Comparison of ENCODE assay signal across 9 cellular contexts in the genomic region with DNA sequence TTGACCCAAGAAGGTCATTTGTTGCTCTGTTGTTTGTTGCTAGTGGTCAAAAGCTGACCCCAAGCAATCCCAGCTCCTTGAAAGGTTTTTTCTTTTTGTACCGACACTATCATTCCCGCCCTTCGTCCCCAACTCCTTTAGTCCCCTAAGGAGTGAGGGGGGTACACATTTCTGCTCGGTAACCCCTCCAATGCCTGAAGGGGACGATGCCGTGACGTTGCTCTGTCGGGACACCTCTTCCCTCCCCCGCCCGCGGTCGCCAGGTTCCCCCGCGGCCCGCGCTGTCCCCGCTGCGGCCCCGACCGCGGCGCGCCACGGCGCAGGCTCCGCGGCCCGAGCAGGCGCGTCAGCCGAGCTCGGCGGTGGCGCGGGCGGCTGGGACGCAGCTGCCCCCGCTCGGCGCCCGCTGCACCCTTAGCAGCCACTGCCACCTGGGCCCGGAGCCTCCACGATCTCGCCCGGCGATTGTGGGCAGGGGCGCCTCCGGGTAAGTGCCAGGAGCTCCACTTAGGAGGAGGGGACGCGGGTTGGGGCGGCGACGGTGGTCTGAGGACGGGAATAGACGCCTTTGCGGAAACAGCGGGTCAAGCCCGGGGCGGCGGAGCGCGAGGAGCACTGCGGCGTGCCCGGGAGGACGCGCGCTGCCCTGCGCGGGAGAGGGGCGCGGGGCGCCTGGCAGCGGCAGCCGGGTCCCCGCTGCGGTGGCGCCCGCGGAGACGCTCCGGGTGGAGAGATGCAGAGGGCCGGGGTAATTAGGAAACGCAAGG. TPM values are rescaled to one million over a fixed set of nuclear protein-coding genes. Genes with fewer than 3 reads are reported as not detected.
A peak's percentile ranks its signal among the peaks of the same experiment; 100 is the strongest.
DNase-seq lines count a peak whose midpoint lies in the region; ATAC-seq and TF ChIP-seq lines count a peak whose summit lies in the region.
"Had no signal": no experiment of that assay in that cellular context is flagged by ENCODE, and none has a peak within 500 bp of the region (broad histone marks: within the 10 kb centered on the region; RNA-seq: fewer than 3 reads in every experiment).

Gene GLRB, plus strand, starts transcription at position 340 of the 767 bp plus-strand sequence. CDS start 1,875 bp downstream, outside the sequence.

- H3K4me1 ChIP-seq in H9 (ENCODE audit: insufficient read depth, low read length) (no peaks in the 10 kb centered on the region), SJSA1 (replicated peaks) (peaks cover 15% of the 10 kb centered on the region), neural progenitor cell (no peaks in the 10 kb centered on the region)

- H3K79me2 ChIP-seq in H9 (ENCODE audit: insufficient read depth, low read length) (no peaks in the 10 kb centered on the region), neural progenitor cell (ENCODE audit: low read depth) (no peaks in the 10 kb centered on the region)

- H3K36me3 Mint-ChIP-seq in H9 (ENCODE audit: insufficient read depth in 1 of 3, low read depth in 3 of 3) (no peaks in the 10 kb centered on the region), neural progenitor cell (no peaks in the 10 kb centered on the region)

- H3K36me3 ChIP-seq in SJSA1 (peaks cover 2% of the 10 kb centered on the region; the same call in 1 of the 2 replicates), neural progenitor cell (no peaks in the 10 kb centered on the region)

- no peak within 1 kb of the TSS for H3K27ac ChIP-seq in H9 (ENCODE audit: insufficient read length, low read depth, low read length)
- H3K27ac ChIP-seq in SJSA1, result no peak within 1 kb of the TSS
- H3K27ac ChIP-seq in neural progenitor cell, result no peak within 1 kb of the TSS
- H3K27ac ChIP-seq: KMS-11 had no signal

- no peak within 1 kb of the TSS for H2BK120ac ChIP-seq in H9 (ENCODE audit: low read depth, low read length, poor library complexity, severe bottlenecking)

- H3K27ac Mint-ChIP-seq in H9 (no peak within 1 kb of the TSS; a peak in 1 of 7 replicates), neural progenitor cell (no peak within 1 kb of the TSS)

- H3F3A ChIP-seq in neural progenitor cell (ENCODE audit: low read depth), result no peaks in the 10 kb centered on the region

- no peaks in the 10 kb centered on the region for H3K9me3 Mint-ChIP-seq in H9
- no peaks in the 10 kb centered on the region for H3K9me3 Mint-ChIP-seq in neural progenitor cell

- H3K9me3 ChIP-seq in H9 (ENCODE audit: control insufficient read depth, low read depth, low read length), result no peaks in the 10 kb centered on the region
- H3K9me3 ChIP-seq in SJSA1 (replicated peaks), result no peaks in the 10 kb centered on the region
- H3K9me3 ChIP-seq in neural progenitor cell (ENCODE audit: low read depth), result no peaks in the 10 kb centered on the region

- no peak within 1 kb of the TSS for H4K5ac ChIP-seq in H9 (ENCODE audit: insufficient read length, low read depth, low read length)

- no peaks in the 10 kb centered on the region for H4K20me1 ChIP-seq in H9 (ENCODE audit: control insufficient read depth, insufficient read depth, insufficient read length)
- H4K20me1 ChIP-seq in neural progenitor cell (ENCODE audit: low read depth), result no peaks in the 10 kb centered on the region

- WGBS in H9 (ENCODE audit: extremely low coverage, insufficient read length, low lambda C conversion rate), result no CpG with 5 or more reads among the region's 84 CpGs

- H2BK5ac ChIP-seq in H9 (ENCODE audit: insufficient read length, low read length), result no peak within 1 kb of the TSS

- H3K56ac ChIP-seq in H9 (ENCODE audit: insufficient read length, low read depth, low read length), result no peak within 1 kb of the TSS

- no peak within 1 kb of the TSS for H4K8ac ChIP-seq in H9 (replicated peaks; ENCODE audit: insufficient read length, low read depth, low read length)

- no peak within 1 kb of the TSS for H3K18ac ChIP-seq in H9 (ENCODE audit: insufficient read length, low read depth, low read length)

- H3K4me3 ChIP-seq in SJSA1 (peak within 1 kb of the TSS; percentile 86), foreskin fibroblast (ENCODE audit: low read depth in 1 of 2, low read length in 2 of 2) (peak within 1 kb of the TSS; percentile 69 to 78), neural progenitor cell (peak within 1 kb of the TSS; percentile 80)

- peak within 1 kb of the TSS; percentile 68 for H3K4me2 ChIP-seq in H9 (ENCODE audit: insufficient read depth, insufficient read length, low read length)
- H3K4me2 ChIP-seq in neural progenitor cell, result peak within 1 kb of the TSS; percentile 98
- H3K4me2 ChIP-seq: KMS-11 had no signal

- H3K9ac ChIP-seq in H9 (ENCODE audit: extremely low read depth, insufficient read length, low read length) (no peak within 1 kb of the TSS), neural progenitor cell (no peak within 1 kb of the TSS)
- H3K9ac ChIP-seq: KMS-11 had no signal

- H3K14ac ChIP-seq in H9 (ENCODE audit: insufficient read depth, low read length), result peak within 1 kb of the TSS; percentile 67

- peak; percentile 53 for DNase-seq in H9
- peak; percentile 48 to 66 for DNase-seq in SJSA1 (ENCODE audit: low read depth in 1 of 2, low spot score in 2 of 2)
- DNase-seq in foreskin fibroblast, result peak; percentile 11 to 69
- peak; percentile 67 for DNase-seq in neural progenitor cell (ENCODE audit: low spot score)
- no peak for DNase-seq in A172 (ENCODE audit: low spot score)
- DNase-seq in stimulated activated CD8-positive, alpha-beta memory T cell treated with anti-CD3 and anti-CD28 coated beads, Interleukin-4, amount 100 ng/mL, for 48 hours, result no peak

- no peak within 1 kb of the TSS for H2BK20ac ChIP-seq in H9 (ENCODE audit: low read depth, low read length, poor library complexity, severe bottlenecking)

- TF ChIP-seq CTCF in H9 (conservative IDR thresholded peaks at IDR 0.05) (no peak), foreskin fibroblast (IDR thresholded peaks at IDR 0.05; ENCODE audit: low read depth, low read length) (no peak), neural progenitor cell (IDR thresholded peaks at IDR 0.05) (no peak)

- no peaks in the 10 kb centered on the region for H3K79me1 ChIP-seq in H9 (ENCODE audit: insufficient read depth, low read depth, low read length, poor library complexity, severe bottlenecking)

- no peak within 1 kb of the TSS for H3K23ac ChIP-seq in H9 (ENCODE audit: insufficient read length, low read depth, low read length)

- H2BK12ac ChIP-seq in H9 (ENCODE audit: insufficient read length, low read depth, low read length), result no peak within 1 kb of the TSS

- no peak within 1 kb of the TSS for H3K4ac ChIP-seq in H9 (ENCODE audit: low read depth, low read length)

- peaks cover 14 to 17% of the 10 kb centered on the region in 2 experiments for H3K4me1 Mint-ChIP-seq in H9
- H3K4me1 Mint-ChIP-seq in neural progenitor cell, result peaks cover 3% of the 10 kb centered on the region

- H3T11ph ChIP-seq in H9 (ENCODE audit: low read length), result no peak within 1 kb of the TSS

- H3K4me3 Mint-ChIP-seq in H9, result peak within 1 kb of the TSS; percentile 75 to 90
- H3K4me3 Mint-ChIP-seq in neural progenitor cell, result peak within 1 kb of the TSS; percentile 92

- H3K27me3 Mint-ChIP-seq in H9 (ENCODE audit: low read depth) (peaks cover 35% of the 10 kb centered on the region), neural progenitor cell (ENCODE audit: insufficient read depth, low read depth) (no peaks in the 10 kb centered on the region)

- no peak for ATAC-seq in HG02678 (IDR thresholded peaks at IDR 0.05; ENCODE audit: unreplicated experiment)
- no peak for ATAC-seq in HG03025 (IDR thresholded peaks at IDR 0.05; ENCODE audit: low FRiP score, unreplicated experiment)

- H4K91ac ChIP-seq in H9 (ENCODE audit: insufficient read length, low read depth, low read length), result no peak within 1 kb of the TSS

- H2AFZ ChIP-seq in H9 (ENCODE audit: low read length), result no peak within 1 kb of the TSS
- H2AFZ ChIP-seq in neural progenitor cell (replicated peaks), result peak within 1 kb of the TSS; percentile 100

- H3K27me3 ChIP-seq in H9 (ENCODE audit: insufficient read depth, low read length), result peaks cover 5% of the 10 kb centered on the region; the same call in 1 of the 2 replicates
- no peaks in the 10 kb centered on the region for H3K27me3 ChIP-seq in SJSA1 (replicated peaks)
- H3K27me3 ChIP-seq in neural progenitor cell, result peaks cover 39% of the 10 kb centered on the region

- H2BK15ac ChIP-seq in H9 (ENCODE audit: low read depth, low read length), result no peak within 1 kb of the TSS

- H2AK5ac ChIP-seq in H9 (ENCODE audit: insufficient read length, low read length), result no peak within 1 kb of the TSS

- H3K23me2 ChIP-seq in H9 (ENCODE audit: insufficient read length, low read depth, low read length, poor library complexity, severe bottlenecking), result peaks cover 3% of the 10 kb centered on the region

RNA-seq across cellular contexts. Expression of gene GLRB, which starts in this region (rescaled TPM):
- 0.50 and 0.70 TPM in 2 replicates for total RNA-seq in H9 (2021)
- 13.3 and 13.5 TPM in 2 replicates for total RNA-seq in SJSA1 (2014; rRNA removed; shearing (Covaris generic))
- total RNA-seq in neural progenitor cell (ENCODE audit: low replicate concordance), result 2.7 and 6.1 TPM in 2 replicates
- 8.1 and 9.4 TPM in 2 replicates for total RNA-seq in A172 (2014; rRNA removed; shearing (Covaris generic))

Comparison
In these comparisons a context has a peak if more than half of its experiments do, and no peak if none do; other contexts are left out.
1. Peak in DNase-seq and H3K4me2 ChIP-seq in H9; RNA of the gene not detected or under 1 TPM.
2. DNase-seq: peak in SJSA1 (2 of 2), foreskin fibroblast (2 of 2) and neural progenitor cell (single experiment); none in A172 (single experiment) and stimulated activated CD8-positive, alpha-beta memory T cell treated with anti-CD3 and anti-CD28 coated beads, Interleukin-4, amount 100 ng/mL, for 48 hours (single experiment).
3. Peak in every context shown above with its lines, with median percentiles within 50 percentile points of each other: H3K4me3 ChIP-seq.